Comparison of ENCODE assay signal across 11 cellular contexts in genomic region chr10:102396751-102397151, GRCh38. TPM values are rescaled to one million over a fixed set of nuclear protein-coding genes. Genes with fewer than 3 reads are reported as not detected.
A peak's percentile ranks its signal among the peaks of the same experiment; 100 is the strongest.
DNase-seq lines count a peak whose midpoint lies in the region; ATAC-seq, FAIRE-seq and TF ChIP-seq lines count a peak whose summit lies in the region.
"Had no signal": no experiment of that assay in that cellular context is flagged by ENCODE, and none has a peak within 500 bp of the region (broad histone marks: within the 10 kb centered on the region; RNA-seq: fewer than 3 reads in every experiment).

No MANE protein-coding gene starts in this region.

- TF ChIP-seq CTCF in activated CD8-positive, alpha-beta T cell treated with anti-CD3 and anti-CD28 coated beads for 36 hours (IDR thresholded peaks at IDR 0.05) = no peak
- TF ChIP-seq CTCF in kidney (IDR thresholded peaks at IDR 0.05; ENCODE audit: borderline replicate concordance, extremely low read depth, insufficient read depth) = no peak
- TF ChIP-seq CTCF in tibial nerve (IDR thresholded peaks at IDR 0.05) = no peak

- H3K36me3 ChIP-seq in kidney (ENCODE audit: control insufficient read depth in 1 of 2, insufficient read depth in 2 of 2, low read length in 2 of 2) (peaks cover 0 to 5% of the 10 kb centered on the region in 2 donors), tibial nerve (peaks cover 0 to 41% (median 7%) of the 10 kb centered on the region in 3 donors)

- POLR2A ChIA-PET in activated CD8-positive, alpha-beta T cell treated with anti-CD3 and anti-CD28 coated beads for 36 hours (lab: Charles Lee) = interaction anchor here (0.9 to 9.1 kb wide), 6 partner anchors 9 to 245 kb away, joined by 3 to 107 read pairs (median 46); partner anchors contain the start of genes C10orf95, CUEDC2 and FBXL15

- H3K4me3 ChIP-seq in kidney (ENCODE audit: low read length in 2 of 2) (peak overlapping the region; percentile 67 to 79), tibial nerve (peak overlapping the region in 1 of 4 donors; percentile 76)

- H3K27me3 ChIP-seq in tibial nerve = no peaks in the 10 kb centered on the region

- no peak for FAIRE-seq in kidney (lab: Jason Lieb, UNC)
- FAIRE-seq: HTR-8/SVneo, islet of Langerhans had no signal

- ATAC-seq in activated CD8-positive, alpha-beta T cell treated with anti-CD3 and anti-CD28 coated beads for 36 hours = no peak

- peak overlapping the region; percentile 79 for H3K4me3 Mint-ChIP-seq in activated naive CD4-positive, alpha-beta T cell treated with anti-CD3 and anti-CD28 coated beads, Interleukin-2, amount 10 ng/mL, durations not matched to agents 7 days and 5 days
- peak overlapping the region; percentile 93 for H3K4me3 Mint-ChIP-seq in activated CD8-positive, alpha-beta T cell treated with anti-CD3 and anti-CD28 coated beads for 36 hours

- peak overlapping the region in 1 of 2 donors; percentile 97 for H3K9ac ChIP-seq in kidney (ENCODE audit: low read length in 2 of 2)

- DNase-seq in activated naive CD4-positive, alpha-beta T cell treated with anti-CD3 and anti-CD28 coated beads, Interleukin-2, amount 10 ng/mL, durations not matched to agents 7 days and 5 days = no peak
- DNase-seq in activated naive CD4-positive, alpha-beta T cell treated with anti-CD3 and anti-CD28 coated beads, Interleukin-2, amount 50 U/mL, for 16 hours = no peak
- no peak for DNase-seq in activated CD8-positive, alpha-beta T cell treated with anti-CD3 and anti-CD28 coated beads for 36 hours
- DNase-seq in kidney = no peak
- no peak for DNase-seq in tibial nerve (ENCODE audit: low spot score in 2 of 2)
- no peak for DNase-seq in GOT3 (lab: John Stamatoyannopoulos, UW)
- DNase-seq in kidney glomerular epithelial cell (lab: John Stamatoyannopoulos, UW) = no peak
- DNase-seq in NCI-H2029 (lab: John Stamatoyannopoulos, UW) = no peak

- H3K9me3 ChIP-seq in kidney (ENCODE audit: control insufficient read depth in 1 of 2, low read length in 2 of 2) (no peaks in the 10 kb centered on the region), tibial nerve (no peaks in the 10 kb centered on the region)

- no peak for TF ChIP-seq EP300 in tibial nerve (IDR thresholded peaks at IDR 0.05)

- H3K27ac ChIP-seq in kidney (ENCODE audit: low read depth in 2 of 2, low read length in 2 of 2) (peak overlapping the region; percentile 87 to 97), tibial nerve (peak overlapping the region; percentile 86 to 98 (median 95))

- intact Hi-C loops in activated CD8-positive, alpha-beta T cell treated with anti-CD3 and anti-CD28 coated beads for 36 hours (cut with micrococcal nuclease) = no loop called here
- intact Hi-C loops in kidney (cut with DNase I) = no loop called here

- H3K9me3 Mint-ChIP-seq in activated naive CD4-positive, alpha-beta T cell treated with anti-CD3 and anti-CD28 coated beads, Interleukin-2, amount 10 ng/mL, durations not matched to agents 7 days and 5 days = no peaks in the 10 kb centered on the region
- H3K9me3 Mint-ChIP-seq in activated CD8-positive, alpha-beta T cell treated with anti-CD3 and anti-CD28 coated beads for 36 hours = no peaks in the 10 kb centered on the region

- CTCF ChIA-PET in activated naive CD4-positive, alpha-beta T cell treated with anti-CD3 and anti-CD28 coated beads, Interleukin-2, amount 10 ng/mL, durations not matched to agents 7 days and 5 days (lab: Charles Lee) = interaction anchor here (0.9 to 13.7 kb wide), 5 partner anchors 15 to 187 kb away, joined by 3 to 174 read pairs (median 4); partner anchors contain the start of genes ELOVL3 and FBXL15
- CTCF ChIA-PET in activated CD8-positive, alpha-beta T cell treated with anti-CD3 and anti-CD28 coated beads for 36 hours (lab: Charles Lee) = interaction anchor here (1.3 to 15.2 kb wide), 9 partner anchors 10 to 187 kb away, joined by 3 to 143 read pairs (median 6); partner anchors contain the start of genes C10orf95, ELOVL3 and FBXL15

- TF ChIP-seq POLR2A in tibial nerve (IDR thresholded peaks at IDR 0.05) = no peak

- peaks cover 48% of the 10 kb centered on the region for H3K4me1 Mint-ChIP-seq in activated naive CD4-positive, alpha-beta T cell treated with anti-CD3 and anti-CD28 coated beads, Interleukin-2, amount 10 ng/mL, durations not matched to agents 7 days and 5 days
- H3K4me1 Mint-ChIP-seq in activated CD8-positive, alpha-beta T cell treated with anti-CD3 and anti-CD28 coated beads for 36 hours (ENCODE audit: low read depth) = peaks cover 55% of the 10 kb centered on the region

- H3K27me3 Mint-ChIP-seq in activated naive CD4-positive, alpha-beta T cell treated with anti-CD3 and anti-CD28 coated beads, Interleukin-2, amount 10 ng/mL, durations not matched to agents 7 days and 5 days = no peaks in the 10 kb centered on the region
- no peaks in the 10 kb centered on the region for H3K27me3 Mint-ChIP-seq in activated CD8-positive, alpha-beta T cell treated with anti-CD3 and anti-CD28 coated beads for 36 hours

- H3K36me3 Mint-ChIP-seq in activated naive CD4-positive, alpha-beta T cell treated with anti-CD3 and anti-CD28 coated beads, Interleukin-2, amount 10 ng/mL, durations not matched to agents 7 days and 5 days = peaks cover 39% of the 10 kb centered on the region
- H3K36me3 Mint-ChIP-seq in activated CD8-positive, alpha-beta T cell treated with anti-CD3 and anti-CD28 coated beads for 36 hours (ENCODE audit: low read depth) = peaks cover 62% of the 10 kb centered on the region

- WGBS in tibial nerve, 2 donors = 87 to 88% methylated on average over 10 of the region's 10 CpGs

- peak overlapping the region; percentile 96 for H3K27ac Mint-ChIP-seq in activated naive CD4-positive, alpha-beta T cell treated with anti-CD3 and anti-CD28 coated beads, Interleukin-2, amount 10 ng/mL, durations not matched to agents 7 days and 5 days
- peak overlapping the region; percentile 98 for H3K27ac Mint-ChIP-seq in activated CD8-positive, alpha-beta T cell treated with anti-CD3 and anti-CD28 coated beads for 36 hours

- H3K4me1 ChIP-seq in kidney (ENCODE audit: control insufficient read depth in 1 of 2, insufficient read depth in 1 of 2, low read depth in 1 of 2, low read length in 2 of 2) (peaks cover 13 to 16% of the 10 kb centered on the region in 2 donors), tibial nerve (peaks cover 0 to 60% (median 32%) of the 10 kb centered on the region in 4 donors)

RNA-seq across cellular contexts. Expression of gene NFKB2, which starts 1.2 kb away (rescaled TPM):
- 100 to 1,000 TPM; 251 to 253 TPM for total RNA-seq in activated CD8-positive, alpha-beta T cell treated with anti-CD3 and anti-CD28 coated beads for 36 hours
- total RNA-seq in kidney (62.7 TPM), tibial nerve (10 to 100 TPM; 19.3 to 49.2 (median 31.8) TPM)
- 14.0 TPM for polyA plus RNA-seq in kidney (ENCODE audit: insufficient read depth, low read depth, low replicate concordance)

RNA-seq across cellular contexts. Expression of gene PSD, which starts 21.8 kb away (rescaled TPM):
- 10 to 100 TPM in 1 of 2 experiments, 1 to 10 TPM in 1; 9.3 to 10.4 TPM for total RNA-seq in activated CD8-positive, alpha-beta T cell treated with anti-CD3 and anti-CD28 coated beads for 36 hours
- 2.2 TPM for total RNA-seq in kidney
- polyA plus RNA-seq in kidney (ENCODE audit: insufficient read depth, low read depth, low replicate concordance) = 1.2 TPM
- 1 to 10 TPM in 1 of 4 donors, under 1 TPM in 3; 0.30 to 1.1 (median 0.70) TPM for total RNA-seq in tibial nerve

RNA-seq across cellular contexts. Expression of gene FBXL15, which starts 23.9 kb away (rescaled TPM):
- total RNA-seq in activated CD8-positive, alpha-beta T cell treated with anti-CD3 and anti-CD28 coated beads for 36 hours = 10 to 100 TPM; 14.1 to 15.7 TPM
- 17.9 TPM for total RNA-seq in kidney
- polyA plus RNA-seq in kidney (ENCODE audit: insufficient read depth, low read depth, low replicate concordance) = 28.0 TPM
- 10 to 100 TPM; 25.8 to 51.1 (median 46.2) TPM for total RNA-seq in tibial nerve

RNA-seq across cellular contexts. Expression of gene CUEDC2, which starts 35.6 kb away (rescaled TPM):
- 10 to 100 TPM; 71.8 to 76.4 TPM for total RNA-seq in activated CD8-positive, alpha-beta T cell treated with anti-CD3 and anti-CD28 coated beads for 36 hours
- total RNA-seq in kidney = 50.9 TPM
- 117 TPM for polyA plus RNA-seq in kidney (ENCODE audit: insufficient read depth, low read depth, low replicate concordance)
- 100 to 1,000 TPM in 3 of 4 donors, 10 to 100 TPM in 1; 86.4 to 195 (median 131) TPM for total RNA-seq in tibial nerve

RNA-seq across cellular contexts. Expression of gene C10orf95, which starts 54.6 kb away (rescaled TPM):
- total RNA-seq in activated CD8-positive, alpha-beta T cell treated with anti-CD3 and anti-CD28 coated beads for 36 hours = under 1 TPM; 0.20 to 0.36 TPM
- 2.7 TPM for total RNA-seq in kidney
- polyA plus RNA-seq in kidney (ENCODE audit: insufficient read depth, low read depth, low replicate concordance) = 0.62 TPM
- 1 to 10 TPM in 1 of 4 donors, not detected in 3; 1.4 TPM for total RNA-seq in tibial nerve
- total RNA-seq: aorta had no signal
